In the genomic region with DNA sequence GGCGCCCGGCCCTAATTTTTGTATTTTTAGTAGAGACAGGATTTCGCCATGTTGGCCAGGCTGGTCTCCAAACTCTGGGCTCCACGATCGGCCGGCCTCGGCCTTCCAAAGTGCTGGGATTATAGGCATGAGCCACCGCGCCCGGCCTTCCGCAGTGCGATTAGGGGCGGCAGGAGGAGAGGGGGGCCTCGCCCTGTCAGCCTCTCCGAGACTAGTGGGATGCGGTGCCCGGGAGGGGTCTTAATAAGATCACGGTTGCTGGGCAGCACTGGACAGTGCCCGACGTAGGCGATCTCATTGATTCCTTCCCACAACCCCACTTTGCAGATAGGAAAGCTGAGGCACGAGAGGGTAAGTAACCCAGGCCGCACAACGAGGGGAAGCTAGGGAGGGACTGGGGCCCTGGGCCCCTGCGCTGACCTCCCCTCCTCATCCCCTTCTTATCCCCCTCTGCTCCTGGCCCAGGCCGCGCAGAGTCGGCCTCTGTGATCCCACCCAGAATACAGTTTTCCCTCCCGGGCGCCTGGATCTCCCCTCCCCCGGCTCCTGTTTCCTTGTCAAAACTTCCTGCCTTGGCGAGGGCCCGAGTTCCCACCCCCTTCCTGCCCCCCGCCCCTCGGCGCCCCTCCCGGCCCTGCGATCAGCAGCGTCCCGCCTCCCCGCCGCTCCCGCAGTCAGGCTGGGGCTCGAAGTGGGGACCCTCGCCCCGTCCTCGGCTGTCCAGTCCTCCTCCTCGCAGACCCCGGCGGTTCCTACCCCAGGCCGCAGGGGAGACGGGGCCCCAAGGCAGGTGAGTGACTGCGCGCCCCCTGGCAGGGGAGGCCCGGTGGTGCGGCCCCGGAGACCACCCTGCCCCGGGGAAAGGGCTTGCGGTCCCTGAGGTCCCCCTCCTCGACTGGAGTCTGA, we compare ENCODE assay signal across 8 cellular contexts. TPM values are rescaled to one million over a fixed set of nuclear protein-coding genes. Genes with fewer than 3 reads are reported as not detected.
DNase-seq lines count a peak whose midpoint lies in the region; ATAC-seq and TF ChIP-seq lines count a peak whose summit lies in the region.

A gene with protein sequence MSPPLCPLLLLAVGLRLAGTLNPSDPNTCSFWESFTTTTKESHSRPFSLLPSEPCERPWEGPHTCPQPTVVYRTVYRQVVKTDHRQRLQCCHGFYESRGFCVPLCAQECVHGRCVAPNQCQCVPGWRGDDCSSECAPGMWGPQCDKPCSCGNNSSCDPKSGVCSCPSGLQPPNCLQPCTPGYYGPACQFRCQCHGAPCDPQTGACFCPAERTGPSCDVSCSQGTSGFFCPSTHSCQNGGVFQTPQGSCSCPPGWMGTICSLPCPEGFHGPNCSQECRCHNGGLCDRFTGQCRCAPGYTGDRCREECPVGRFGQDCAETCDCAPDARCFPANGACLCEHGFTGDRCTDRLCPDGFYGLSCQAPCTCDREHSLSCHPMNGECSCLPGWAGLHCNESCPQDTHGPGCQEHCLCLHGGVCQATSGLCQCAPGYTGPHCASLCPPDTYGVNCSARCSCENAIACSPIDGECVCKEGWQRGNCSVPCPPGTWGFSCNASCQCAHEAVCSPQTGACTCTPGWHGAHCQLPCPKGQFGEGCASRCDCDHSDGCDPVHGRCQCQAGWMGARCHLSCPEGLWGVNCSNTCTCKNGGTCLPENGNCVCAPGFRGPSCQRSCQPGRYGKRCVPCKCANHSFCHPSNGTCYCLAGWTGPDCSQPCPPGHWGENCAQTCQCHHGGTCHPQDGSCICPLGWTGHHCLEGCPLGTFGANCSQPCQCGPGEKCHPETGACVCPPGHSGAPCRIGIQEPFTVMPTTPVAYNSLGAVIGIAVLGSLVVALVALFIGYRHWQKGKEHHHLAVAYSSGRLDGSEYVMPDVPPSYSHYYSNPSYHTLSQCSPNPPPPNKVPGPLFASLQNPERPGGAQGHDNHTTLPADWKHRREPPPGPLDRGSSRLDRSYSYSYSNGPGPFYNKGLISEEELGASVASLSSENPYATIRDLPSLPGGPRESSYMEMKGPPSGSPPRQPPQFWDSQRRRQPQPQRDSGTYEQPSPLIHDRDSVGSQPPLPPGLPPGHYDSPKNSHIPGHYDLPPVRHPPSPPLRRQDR (plus strand): TSS at position 671 of the 906 bp plus-strand sequence. CDS start 10,209 bp downstream, outside the sequence.

- H2BK5ac ChIP-seq in IMR-90 (ENCODE audit: low read depth, low read length, poor library complexity, severe bottlenecking) = peak within 1 kb of the TSS; percentile 92

- peak within 1 kb of the TSS; percentile 67; the same call in 1 of the 2 replicates for H2BK20ac ChIP-seq in IMR-90 (ENCODE audit: low read depth, low read length)

- WGBS in IMR-90 (ENCODE audit: extremely low coverage in 2 of 2, insufficient read length in 1 of 2), 2 experiments = 33% methylated on average over 16 of the region's 60 CpGs; no CpG with 5 or more reads in 1 of the 2 experiments

- peaks cover 31% of the 10 kb centered on the region for H3K4me1 ChIP-seq in IMR-90 (ENCODE audit: control insufficient read depth, insufficient read depth, low read length)
- H3K4me1 ChIP-seq in breast epithelium = no peaks in the 10 kb centered on the region

- BruUV-seq in IMR-90 (replicated peaks; lab: Mats Ljungman, UMichigan) = no TSS peak

- peak within 1 kb of the TSS; percentile 91 for H2AFZ ChIP-seq in IMR-90 (replicated peaks; ENCODE audit: low read length, poor library complexity)

- TF ChIP-seq CTCF in IMR-90 (conservative IDR thresholded peaks at IDR 0.05; ENCODE audit: low read depth, low read length) = 0 out of 2 replicates have a peak, but pooled peaks have one; percentile 3
- no peak for TF ChIP-seq CTCF in breast epithelium (IDR thresholded peaks at IDR 0.05)

- H3K9me3 Mint-ChIP-seq in stimulated activated naive B cell treated with anti-CD40 and anti-IgM and Interleukin-4, amounts not matched to agents 10 μg/mL and 1 μg/mL and 100 μg/mL, for 72 hours = no peaks in the 10 kb centered on the region

- H3K27me3 ChIP-seq in IMR-90 (ENCODE audit: control insufficient read depth, insufficient read depth, low read length) = peaks cover 6% of the 10 kb centered on the region
- H3K27me3 ChIP-seq in breast epithelium = peaks cover 0 to 12% of the 10 kb centered on the region in 2 donors

- no peak for TF ChIP-seq RAD21 in IMR-90 (IDR thresholded peaks at IDR 0.05; ENCODE audit: low read length)

- peak within 1 kb of the TSS; percentile 88 for H2BK120ac ChIP-seq in IMR-90 (ENCODE audit: low read depth, low read length)

- peak within 1 kb of the TSS; percentile 78 for H3K4ac ChIP-seq in IMR-90 (ENCODE audit: low read depth, low read length)

- peak within 1 kb of the TSS; percentile 96 for H2AK9ac ChIP-seq in IMR-90 (replicated peaks; ENCODE audit: low read depth, low read length, poor library complexity)

- H3K18ac ChIP-seq in IMR-90 (ENCODE audit: low read depth, low read length) = peak within 1 kb of the TSS; percentile 27

- CTCF ChIA-PET in IMR-90 (lab: Yijun Ruan, JAX) = interaction anchor here (0.6 to 4.1 kb wide), 8 partner anchors 27 to 1446 kb away, joined by 3 to 24 read pairs (median 4); a partner anchor contains a TSS

- peaks cover 4 to 46% of the 10 kb centered on the region in 2 experiments for H3K79me1 ChIP-seq in IMR-90 (ENCODE audit: low read depth in 1 of 2, low read length in 2 of 2)

- intact Hi-C loops in IMR-90 (cut with micrococcal nuclease) (no loop called here), breast epithelium (cut with DNase I; ENCODE audit: low total_unique reads) (no loop called here)

- dilution Hi-C loops in IMR-90 (cut with HindIII; ENCODE audit: low sequenced_read_pairs, unreplicated experiment) = no loop called here

- H3K36me3 Mint-ChIP-seq in stimulated activated naive B cell treated with anti-CD40 and anti-IgM and Interleukin-4, amounts not matched to agents 10 μg/mL and 1 μg/mL and 100 μg/mL, for 72 hours = no peaks in the 10 kb centered on the region

- peak within 1 kb of the TSS; percentile 3 for H3K27ac Mint-ChIP-seq in stimulated activated naive B cell treated with anti-CD40 and anti-IgM and Interleukin-4, amounts not matched to agents 10 μg/mL and 1 μg/mL and 100 μg/mL, for 72 hours

- no peak for TF ChIP-seq POLR2A in IMR-90 (IDR thresholded peaks at IDR 0.05; ENCODE audit: low read depth, low read length)
- TF ChIP-seq POLR2A in breast epithelium (IDR thresholded peaks at IDR 0.05) = no peak

- H4K91ac ChIP-seq in IMR-90 (ENCODE audit: insufficient read depth, low read depth, low read length) = peak within 1 kb of the TSS; percentile 87

- peak within 1 kb of the TSS; percentile 56 to 62 for H3K4me3 Mint-ChIP-seq in stimulated activated naive B cell treated with anti-CD40 and anti-IgM and Interleukin-4, amounts not matched to agents 10 μg/mL and 1 μg/mL and 100 μg/mL, for 72 hours

- no peak for ATAC-seq in IMR-90 (ENCODE audit: low read depth)
- no peak for ATAC-seq in stimulated activated naive B cell treated with anti-CD40 and anti-IgM and Interleukin-4, amounts not matched to agents 10 μg/mL and 1 μg/mL and 100 μg/mL, for 72 hours (replicated peaks)
- no peak for ATAC-seq in HG02623 (IDR thresholded peaks at IDR 0.05; ENCODE audit: unreplicated experiment)

- peak within 1 kb of the TSS; percentile 30; the same call in 1 of the 2 replicates for H3K56ac ChIP-seq in IMR-90 (ENCODE audit: extremely low read depth, insufficient read depth, low read length)

- peak within 1 kb of the TSS; percentile 52 for H3K4me3 ChIP-seq in IMR-90 (ENCODE audit: insufficient read depth, low read depth, low read length)
- peak within 1 kb of the TSS; percentile 47 to 77 (median 48) for H3K4me3 ChIP-seq in breast epithelium

- peaks cover 61 to 90% of the 10 kb centered on the region in 2 donors for H3K27me3 Mint-ChIP-seq in stimulated activated naive B cell treated with anti-CD40 and anti-IgM and Interleukin-4, amounts not matched to agents 10 μg/mL and 1 μg/mL and 100 μg/mL, for 72 hours

- peak within 1 kb of the TSS; percentile 58 to 86 for H4K8ac ChIP-seq in IMR-90 (ENCODE audit: low read depth in 2 of 2, low read length in 2 of 2)

- peak within 1 kb of the TSS; percentile 41 for H3K14ac ChIP-seq in IMR-90 (replicated peaks; ENCODE audit: low read depth, low read length)

- in situ Hi-C loops in IMR-90 (cut with MboI; ENCODE audit: low sequenced_read_pairs) = loop anchor here (5.0 kb wide), 1 partner anchor 34 kb away; no protein-coding TSS in a partner anchor

- H3K9ac ChIP-seq in IMR-90 (ENCODE audit: low read depth, low read length) = peak within 1 kb of the TSS; percentile 77

- H3K36me3 ChIP-seq in IMR-90 (ENCODE audit: control insufficient read depth, insufficient read depth, low read length) = no peaks in the 10 kb centered on the region
- no peaks in the 10 kb centered on the region for H3K36me3 ChIP-seq in breast epithelium

- H4K20me1 ChIP-seq in IMR-90 (ENCODE audit: insufficient read depth, low read length) = peaks cover 2% of the 10 kb centered on the region; the same call in 1 of the 2 replicates

- POLR2A ChIA-PET in IMR-90 (lab: Charles Lee; ENCODE audit: unreplicated experiment) = no interaction called here

- DNase-seq in IMR-90 (peak; percentile 31), breast epithelium (ENCODE audit: low spot score in 2 of 2) (no peak), islet precursor cell (peak; percentile 83), nucleus accumbens (lab: John Stamatoyannopoulos, UW) (no peak), medulla oblongata (ENCODE audit: extremely low spot score) (no peak), epidermal melanocyte (ENCODE audit: insufficient read length, low spot score) (no peak)
- no peak for DNase-seq in stimulated activated naive B cell treated with anti-CD40 and anti-IgM and Interleukin-4, amounts not matched to agents 10 μg/mL and 1 μg/mL and 100 μg/mL, for 72 hours

- peak within 1 kb of the TSS; percentile 26 for H3K23ac ChIP-seq in IMR-90 (ENCODE audit: low read depth, low read length)

- H3K27ac ChIP-seq in IMR-90 (ENCODE audit: insufficient read depth, low read length) (peak within 1 kb of the TSS; percentile 68), breast epithelium (peak within 1 kb of the TSS; percentile 78 to 97)

- H3K4me1 Mint-ChIP-seq in stimulated activated naive B cell treated with anti-CD40 and anti-IgM and Interleukin-4, amounts not matched to agents 10 μg/mL and 1 μg/mL and 100 μg/mL, for 72 hours = peaks cover 3 to 18% of the 10 kb centered on the region in 2 donors

- peak within 1 kb of the TSS; percentile 90 for H3K4me2 ChIP-seq in IMR-90 (ENCODE audit: low read depth, low read length)

- H2AK5ac ChIP-seq in IMR-90 (ENCODE audit: low read depth, low read length) = peak within 1 kb of the TSS; percentile 43

- peaks cover 14% of the 10 kb centered on the region for H3K9me1 ChIP-seq in IMR-90 (ENCODE audit: insufficient read depth, low read length)

- H3K9me3 ChIP-seq in IMR-90 (ENCODE audit: control insufficient read depth, insufficient read depth, low read length) (no peaks in the 10 kb centered on the region), breast epithelium (no peaks in the 10 kb centered on the region)

- H4K5ac ChIP-seq in IMR-90 (ENCODE audit: low read depth, low read length) = peak within 1 kb of the TSS; percentile 55

- H2BK15ac ChIP-seq in IMR-90 (ENCODE audit: low read depth, low read length) = peak within 1 kb of the TSS; percentile 91; the same call in 2 of the 3 replicates

RNA-seq across cellular contexts. Expression of the gene that starts here (rescaled TPM):
- total RNA-seq in IMR-90 (2012; rRNA removed) = 2.0 and 2.8 TPM in 2 replicates
- 44.4 and 52.1 TPM in 2 replicates for polyA plus RNA-seq in IMR-90 (2012; rRNA removed)
- 21.9 and 40.2 TPM in 2 replicates for polyA plus RNA-seq in IMR-90 (2012; cell fraction: cytosol; rRNA removed)
- polyA plus RNA-seq in IMR-90 (2012; cell fraction: nucleus; rRNA removed; ENCODE audit: low replicate concordance) = 199 and 366 TPM in 2 replicates
- 10 to 100 TPM in 1 of 3 donors, 1 to 10 TPM in 2; 4.0 to 15.1 (median 6.2) TPM for total RNA-seq in breast epithelium

Comparison
In these comparisons a context has a peak if more than half of its experiments do, and no peak if none do; other contexts are left out.
1. DNase-seq: peak in IMR-90 (single experiment) and islet precursor cell (single experiment); none in breast epithelium (0 of 2), stimulated activated naive B cell treated with anti-CD40 and anti-IgM and Interleukin-4, amounts not matched to agents 10 μg/mL and 1 μg/mL and 100 μg/mL, for 72 hours (single experiment), nucleus accumbens (0 of 56), medulla oblongata (single experiment) and epidermal melanocyte (single experiment).